Comparison of ENCODE assay signal across 8 cellular contexts in genomic region chr15:39629376-39629775, GRCh38. TPM values are rescaled to one million over a fixed set of nuclear protein-coding genes. Genes with fewer than 3 reads are reported as not detected.
DNase-seq lines count a peak whose midpoint lies in the region; ATAC-seq and TF ChIP-seq lines count a peak whose summit lies in the region.

No MANE protein-coding gene starts in this region.

- H3K9me3 ChIP-seq in breast epithelium = no peaks in the 10 kb centered on the region

- no peak overlapping the region for H3K4me3 Mint-ChIP-seq in WTC11

- no peaks in the 10 kb centered on the region for H3K27me3 Mint-ChIP-seq in WTC11 (ENCODE audit: low read depth)

- H3K9me3 Mint-ChIP-seq in WTC11 = 0 out of 2 replicates have a peak, but pooled peaks cover 11% of the 10 kb centered on the region

- ATAC-seq in GM19463 (IDR thresholded peaks at IDR 0.05; ENCODE audit: unreplicated experiment) (peak; percentile 32), WTC11 (no peak)

- H3K36me3 Mint-ChIP-seq in WTC11 = no peaks in the 10 kb centered on the region

- H3K36me3 ChIP-seq in breast epithelium = no peaks in the 10 kb centered on the region

- intact Hi-C loops in breast epithelium (cut with DNase I; ENCODE audit: low total_unique reads) = no loop called here

- H3K27me3 ChIP-seq in breast epithelium = no peaks in the 10 kb centered on the region

- CTCF ChIA-PET in WTC11 (lab: Charles Lee) = interaction anchor here (1.6 to 2.4 kb wide), 2 partner anchors 13 to 128 kb away, joined by 5 to 33 read pairs; no protein-coding TSS in a partner anchor

- TF ChIP-seq CTCF in VCaP (conservative IDR thresholded peaks at IDR 0.05) (no peak), breast epithelium (IDR thresholded peaks at IDR 0.05) (no peak), WTC11 (IDR thresholded peaks at IDR 0.05) (no peak)

- POLR2A ChIA-PET in WTC11 (lab: Charles Lee) = no interaction called here

- peak overlapping the region; percentile 27 for H3K27ac ChIP-seq in VCaP
- peak overlapping the region; percentile 10 to 54 for H3K27ac ChIP-seq in breast epithelium

- no peaks in the 10 kb centered on the region for H3K4me1 Mint-ChIP-seq in WTC11

- no peak overlapping the region for H3K27ac Mint-ChIP-seq in WTC11

- peaks cover 0 to 5% of the 10 kb centered on the region in 2 donors for H3K4me1 ChIP-seq in breast epithelium

- no peak overlapping the region for H3K4me3 ChIP-seq in breast epithelium

- no peak for TF ChIP-seq POLR2A in breast epithelium (IDR thresholded peaks at IDR 0.05)

- DNase-seq in breast epithelium (ENCODE audit: low spot score in 2 of 2) (no peak), WTC11 (ENCODE audit: low spot score) (no peak), ecto neural progenitor cell (ENCODE audit: low spot score) (no peak), HuH-7 (ENCODE audit: low spot score) (no peak), NCI-H526 treated with DMSO at 0.1 percent for 48 hours (lab: John Stamatoyannopoulos, UW) (no peak)
- peak; percentile 28 to 56 for DNase-seq in stimulated activated CD4-positive, alpha-beta T cell treated with anti-CD3 and anti-CD28 coated beads, Interleukin-1b, Interleukin-23, amount 100 ng/mL, for 4 hours (ENCODE audit: low read depth in 2 of 2)

TF ChIP-seq in WTC11, 78 proteins besides CTCF, POLR2A, EP300 and RAD21:
- TF ChIP-seq EMX1 (CRISPR knock-in tag; IDR thresholded peaks at IDR 0.05) = no peak

RNA-seq across cellular contexts. Expression of gene THBS1, which starts 48.5 kb away (rescaled TPM):
- total RNA-seq in breast epithelium = 100 to 1,000 TPM; 106 to 623 (median 386) TPM
- 37.1 to 41.4 TPM (median 41.2 TPM) in 3 replicates for total RNA-seq in WTC11 (2021)

Comparison
In these comparisons a context has a peak if more than half of its experiments do, and no peak if none do; other contexts are left out.
1. DNase-seq: peak in stimulated activated CD4-positive, alpha-beta T cell treated with anti-CD3 and anti-CD28 coated beads, Interleukin-1b, Interleukin-23, amount 100 ng/mL, for 4 hours (2 of 2); none in breast epithelium (0 of 2), WTC11 (single experiment), ecto neural progenitor cell (single experiment), HuH-7 (single experiment) and NCI-H526 treated with DMSO at 0.1 percent for 48 hours (single experiment).